Comparison of ENCODE assay signal across 8 cellular contexts in genomic region chr2:56749152-56749752, GRCh38.
DNase-seq lines count a peak whose midpoint lies in the region; ATAC-seq and TF ChIP-seq lines count a peak whose summit lies in the region.

No MANE protein-coding gene starts in this region.

- H3K4me3 ChIP-seq in esophagus squamous epithelium, result no peak overlapping the region

- intact Hi-C loops in esophagus squamous epithelium (cut with DNase I), result no loop called here

- H3K36me3 ChIP-seq in esophagus squamous epithelium, result no peaks in the 10 kb centered on the region

- H3K27ac ChIP-seq in esophagus squamous epithelium, result no peak overlapping the region

- DNase-seq in GM04504 (ENCODE audit: low read depth), result peak; percentile 19
- peak; percentile 56 for DNase-seq in NCI-H69 (lab: John Stamatoyannopoulos, UW)
- no peak for DNase-seq in esophagus squamous epithelium (lab: John Stamatoyannopoulos, UW)
- peak; percentile 71 for DNase-seq in renal cortical epithelial cell (ENCODE audit: low read depth)
- DNase-seq in mesenteric fat pad (ENCODE audit: low spot score), result no peak
- no peak for DNase-seq in stimulated activated CD4-positive, alpha-beta T cell treated with anti-CD3 and anti-CD28 coated beads, Interleukin-4, amount 100 ng/mL, for 1 hour
- DNase-seq in cortex of kidney (lab: John Stamatoyannopoulos, UW), result no peak

- TF ChIP-seq POLR2A in esophagus squamous epithelium (IDR thresholded peaks at IDR 0.05), result no peak

- no peaks in the 10 kb centered on the region for H3K9me3 ChIP-seq in esophagus squamous epithelium

- WGBS in esophagus squamous epithelium, 2 donors, result 16 to 18% methylated on average over 2 of the region's 2 CpGs

- peak; percentile 59 for ATAC-seq in HG02759 (IDR thresholded peaks at IDR 0.05; ENCODE audit: unreplicated experiment)

- no peaks in the 10 kb centered on the region for H3K4me1 ChIP-seq in esophagus squamous epithelium

- H3K27me3 ChIP-seq in esophagus squamous epithelium, result no peaks in the 10 kb centered on the region

- TF ChIP-seq CTCF in esophagus squamous epithelium (IDR thresholded peaks at IDR 0.05), result peak in 4 of 6 experiments; percentile 4 to 40 (median 20)

Comparison
In these comparisons a context has a peak if more than half of its experiments do, and no peak if none do; other contexts are left out.
1. DNase-seq: peak in GM04504 (single experiment), NCI-H69 (single experiment) and renal cortical epithelial cell (single experiment); none in esophagus squamous epithelium (single experiment), mesenteric fat pad (single experiment), stimulated activated CD4-positive, alpha-beta T cell treated with anti-CD3 and anti-CD28 coated beads, Interleukin-4, amount 100 ng/mL, for 1 hour (single experiment) and cortex of kidney (single experiment).